Comparison of ENCODE assay signal across 8 cellular contexts in the genomic region with DNA sequence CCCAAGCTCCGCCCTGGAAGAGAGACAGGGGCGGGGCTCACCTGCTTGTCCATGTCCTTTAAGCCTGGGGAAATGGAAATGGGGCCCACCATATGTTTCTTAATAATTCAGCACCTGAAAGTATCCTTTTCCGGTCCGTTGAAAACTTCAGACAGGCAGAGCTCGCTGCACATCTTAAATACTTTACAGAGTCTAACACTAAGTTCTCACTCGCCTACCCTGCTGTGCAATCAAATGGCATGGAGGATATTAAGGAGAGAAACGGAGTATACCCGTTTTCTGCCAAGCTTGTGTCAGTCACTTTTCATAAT. TPM values are rescaled to one million over a fixed set of nuclear protein-coding genes. Genes with fewer than 3 reads are reported as not detected.
DNase-seq lines count a peak whose midpoint lies in the region; ATAC-seq and TF ChIP-seq lines count a peak whose summit lies in the region.

No MANE protein-coding gene starts in this region.

- no peak for ATAC-seq in activated naive CD8-positive, alpha-beta T cell treated with anti-CD3 and anti-CD28 coated beads, Interleukin-2, amount 50 U/mL, for 24 hours
- ATAC-seq in thoracic aorta (ENCODE audit: insufficient number of reproducible peaks, low FRiP score, low read depth) (no peak), HG03442 (IDR thresholded peaks at IDR 0.05; ENCODE audit: unreplicated experiment) (no peak)

- in situ Hi-C loops in KBM-7 (cut with MboI; ENCODE audit: low pct_unique_long_range_greater_than_20kb, low sequenced_read_pairs) = no loop called here
- in situ Hi-C loops in GM13977 (cut with MboI; ENCODE audit: low pct_unique_long_range_greater_than_20kb, low sequenced_read_pairs, unreplicated experiment) = no loop called here

- H3K9me3 Mint-ChIP-seq in activated T-cell treated with anti-CD3 and anti-CD28 coated beads, Interleukin-2, amount 50 U/mL, for 24 hours = no peaks in the 10 kb centered on the region
- H3K9me3 Mint-ChIP-seq in activated naive CD8-positive, alpha-beta T cell treated with anti-CD3 and anti-CD28 coated beads, Interleukin-2, amount 50 U/mL, for 24 hours = no peaks in the 10 kb centered on the region

- no peaks in the 10 kb centered on the region for H3K27me3 Mint-ChIP-seq in activated T-cell treated with anti-CD3 and anti-CD28 coated beads, Interleukin-2, amount 50 U/mL, for 24 hours
- H3K27me3 Mint-ChIP-seq in activated naive CD8-positive, alpha-beta T cell treated with anti-CD3 and anti-CD28 coated beads, Interleukin-2, amount 50 U/mL, for 24 hours = no peaks in the 10 kb centered on the region

- TF ChIP-seq CTCF in thoracic aorta (IDR thresholded peaks at IDR 0.05) (no peak), GM13977 (IDR thresholded peaks at IDR 0.05; ENCODE audit: extremely low read depth, insufficient read depth, missing control alignments) (no peak)

- H3K27me3 ChIP-seq in layer of hippocampus (ENCODE audit: control insufficient read depth, insufficient read depth, low read length) (no peaks in the 10 kb centered on the region), thoracic aorta (replicated peaks; ENCODE audit: insufficient read depth) (no peaks in the 10 kb centered on the region)

- H3K4me3 Mint-ChIP-seq in activated T-cell treated with anti-CD3 and anti-CD28 coated beads, Interleukin-2, amount 50 U/mL, for 24 hours = peak overlapping the region; percentile 93
- peak overlapping the region; percentile 97 for H3K4me3 Mint-ChIP-seq in activated naive CD8-positive, alpha-beta T cell treated with anti-CD3 and anti-CD28 coated beads, Interleukin-2, amount 50 U/mL, for 24 hours

- peak overlapping the region; percentile 92 for H3K27ac ChIP-seq in layer of hippocampus (ENCODE audit: low read depth, low read length)
- H3K27ac ChIP-seq in thoracic aorta = peak overlapping the region; percentile 21 to 91

- H3K4me1 Mint-ChIP-seq in activated T-cell treated with anti-CD3 and anti-CD28 coated beads, Interleukin-2, amount 50 U/mL, for 24 hours (ENCODE audit: low read depth) = peaks cover 52% of the 10 kb centered on the region
- peaks cover 41% of the 10 kb centered on the region for H3K4me1 Mint-ChIP-seq in activated naive CD8-positive, alpha-beta T cell treated with anti-CD3 and anti-CD28 coated beads, Interleukin-2, amount 50 U/mL, for 24 hours

- H3K36me3 Mint-ChIP-seq in activated T-cell treated with anti-CD3 and anti-CD28 coated beads, Interleukin-2, amount 50 U/mL, for 24 hours (ENCODE audit: low read depth) = peaks cover 45% of the 10 kb centered on the region
- H3K36me3 Mint-ChIP-seq in activated naive CD8-positive, alpha-beta T cell treated with anti-CD3 and anti-CD28 coated beads, Interleukin-2, amount 50 U/mL, for 24 hours (ENCODE audit: low read depth) = peaks cover 30% of the 10 kb centered on the region

- no peak for DNase-seq in activated T-cell treated with anti-CD3 and anti-CD28 coated beads, Interleukin-2, amount 50 U/mL, for 24 hours
- no peak for DNase-seq in activated T-cell treated with anti-CD3 and anti-CD28 coated beads, Interleukin-2, amount 50 U/mL, for 48 hours
- DNase-seq in activated naive CD8-positive, alpha-beta T cell treated with anti-CD3 and anti-CD28 coated beads, Interleukin-2, amount 50 U/mL, for 24 hours = no peak
- DNase-seq in thoracic aorta (ENCODE audit: low spot score) = no peak
- DNase-seq in KBM-7 = no peak
- DNase-seq in GM13977 (ENCODE audit: low spot score) = no peak

- H3K36me3 ChIP-seq in thoracic aorta = peaks cover 12% of the 10 kb centered on the region

- H3K27ac Mint-ChIP-seq in activated T-cell treated with anti-CD3 and anti-CD28 coated beads, Interleukin-2, amount 50 U/mL, for 24 hours = peak overlapping the region; percentile 96
- peak overlapping the region; percentile 71 for H3K27ac Mint-ChIP-seq in activated naive CD8-positive, alpha-beta T cell treated with anti-CD3 and anti-CD28 coated beads, Interleukin-2, amount 50 U/mL, for 24 hours

- H3K4me1 ChIP-seq in thoracic aorta (ENCODE audit: control insufficient read depth in 1 of 2, low read depth in 2 of 2) = peaks cover 13 to 24% of the 10 kb centered on the region in 2 donors

- H3K9me3 ChIP-seq in thoracic aorta = no peaks in the 10 kb centered on the region

- H3K4me3 ChIP-seq in thoracic aorta = peak overlapping the region; percentile 96

RNA-seq across cellular contexts. Expression of gene CC2D1B, which starts 0.5 kb away (rescaled TPM):
- 10 to 100 TPM; 33.7 to 34.3 TPM for total RNA-seq in thoracic aorta

RNA-seq across cellular contexts. Expression of gene ORC1, which starts 37.8 kb away (rescaled TPM):
- total RNA-seq in thoracic aorta = under 1 TPM; 0.49 to 0.95 TPM

RNA-seq across cellular contexts. Expression of gene PRPF38A, which starts 37.9 kb away (rescaled TPM):
- 10 to 100 TPM; 18.1 to 27.4 TPM for total RNA-seq in thoracic aorta
